ENCODE assay signal across 1 cellular context in the genomic region with DNA sequence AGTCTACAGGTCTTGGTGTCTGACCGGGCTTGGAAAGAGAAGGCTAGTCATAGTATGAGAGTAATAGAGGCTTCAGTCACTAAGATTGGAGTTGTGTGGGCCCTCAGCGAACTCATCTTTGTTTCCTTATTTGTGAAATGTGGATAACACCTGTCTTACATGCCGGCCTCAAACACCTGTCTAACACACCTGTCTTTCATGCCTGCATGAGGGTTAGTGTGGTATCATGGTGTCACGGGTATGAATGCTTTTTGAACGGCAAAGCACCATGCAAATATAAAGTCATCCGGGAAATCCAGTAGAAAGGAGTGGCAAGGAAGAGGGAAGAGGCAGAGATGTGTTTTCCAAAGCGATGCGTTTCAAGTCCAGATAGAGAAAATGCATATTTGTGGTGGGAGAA.
TF ChIP-seq lines count a peak whose summit lies in the region.

No MANE protein-coding gene starts in this region.

TF ChIP-seq in IMR-90, 13 proteins besides CTCF, POLR2A, EP300 and RAD21 (continued from another document):
- TF ChIP-seq RFX5 (IDR thresholded peaks at IDR 0.05; ENCODE audit: low read depth, low read length) = no peak
- TF ChIP-seq FOS (IDR thresholded peaks at IDR 0.05; ENCODE audit: low read depth, low read length) = no peak
- TF ChIP-seq BHLHE40 (IDR thresholded peaks at IDR 0.05; ENCODE audit: low read depth, low read length) = no peak
- TF ChIP-seq, protein P1, sequence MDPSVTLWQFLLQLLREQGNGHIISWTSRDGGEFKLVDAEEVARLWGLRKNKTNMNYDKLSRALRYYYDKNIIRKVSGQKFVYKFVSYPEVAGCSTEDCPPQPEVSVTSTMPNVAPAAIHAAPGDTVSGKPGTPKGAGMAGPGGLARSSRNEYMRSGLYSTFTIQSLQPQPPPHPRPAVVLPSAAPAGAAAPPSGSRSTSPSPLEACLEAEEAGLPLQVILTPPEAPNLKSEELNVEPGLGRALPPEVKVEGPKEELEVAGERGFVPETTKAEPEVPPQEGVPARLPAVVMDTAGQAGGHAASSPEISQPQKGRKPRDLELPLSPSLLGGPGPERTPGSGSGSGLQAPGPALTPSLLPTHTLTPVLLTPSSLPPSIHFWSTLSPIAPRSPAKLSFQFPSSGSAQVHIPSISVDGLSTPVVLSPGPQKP (IDR thresholded peaks at IDR 0.05; ENCODE audit: borderline replicate concordance, low read depth, low read length) = no peak
- no peak for TF ChIP-seq NFE2L2 (IDR thresholded peaks at IDR 0.05; ENCODE audit: low read depth, low read length)
- TF ChIP-seq, protein P2, sequence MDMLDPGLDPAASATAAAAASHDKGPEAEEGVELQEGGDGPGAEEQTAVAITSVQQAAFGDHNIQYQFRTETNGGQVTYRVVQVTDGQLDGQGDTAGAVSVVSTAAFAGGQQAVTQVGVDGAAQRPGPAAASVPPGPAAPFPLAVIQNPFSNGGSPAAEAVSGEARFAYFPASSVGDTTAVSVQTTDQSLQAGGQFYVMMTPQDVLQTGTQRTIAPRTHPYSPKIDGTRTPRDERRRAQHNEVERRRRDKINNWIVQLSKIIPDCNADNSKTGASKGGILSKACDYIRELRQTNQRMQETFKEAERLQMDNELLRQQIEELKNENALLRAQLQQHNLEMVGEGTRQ (IDR thresholded peaks at IDR 0.05; ENCODE audit: low read depth, low read length) = no peak
- TF ChIP-seq RCOR1 (IDR thresholded peaks at IDR 0.05; ENCODE audit: insufficient replicate concordance, low read length) = no peak
